In the genomic region with DNA sequence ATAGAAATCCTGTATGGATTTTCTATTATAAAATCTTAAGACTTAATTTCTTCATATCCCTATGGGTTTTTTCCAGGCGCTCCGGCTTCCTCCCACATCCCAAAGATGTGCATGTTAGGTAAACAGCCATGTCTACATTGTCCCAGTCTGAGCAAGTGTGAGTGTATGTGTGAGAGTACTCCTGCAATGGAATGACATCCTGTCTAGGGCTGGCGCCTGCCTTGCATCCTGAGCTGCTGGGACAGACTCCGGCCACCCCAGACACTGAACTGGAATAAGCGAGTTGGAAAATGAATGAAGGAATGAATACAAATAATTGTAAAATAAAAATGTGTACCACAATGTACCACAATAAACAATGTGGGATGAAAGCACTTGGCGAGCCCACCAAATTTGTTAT, we compare ENCODE assay signal across 2 cellular contexts.
TF ChIP-seq lines count a peak whose summit lies in the region.

No MANE protein-coding gene starts in this region.

TF ChIP-seq in IMR-90, 13 proteins besides CTCF, POLR2A, EP300 and RAD21:
- TF ChIP-seq MXI1 (IDR thresholded peaks at IDR 0.05; ENCODE audit: borderline replicate concordance, low read depth, low read length) (no peak), CHD1 (IDR thresholded peaks at IDR 0.05; ENCODE audit: low read depth, low read length) (no peak)
- TF ChIP-seq, protein P1, sequence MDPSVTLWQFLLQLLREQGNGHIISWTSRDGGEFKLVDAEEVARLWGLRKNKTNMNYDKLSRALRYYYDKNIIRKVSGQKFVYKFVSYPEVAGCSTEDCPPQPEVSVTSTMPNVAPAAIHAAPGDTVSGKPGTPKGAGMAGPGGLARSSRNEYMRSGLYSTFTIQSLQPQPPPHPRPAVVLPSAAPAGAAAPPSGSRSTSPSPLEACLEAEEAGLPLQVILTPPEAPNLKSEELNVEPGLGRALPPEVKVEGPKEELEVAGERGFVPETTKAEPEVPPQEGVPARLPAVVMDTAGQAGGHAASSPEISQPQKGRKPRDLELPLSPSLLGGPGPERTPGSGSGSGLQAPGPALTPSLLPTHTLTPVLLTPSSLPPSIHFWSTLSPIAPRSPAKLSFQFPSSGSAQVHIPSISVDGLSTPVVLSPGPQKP (IDR thresholded peaks at IDR 0.05; ENCODE audit: borderline replicate concordance, low read depth, low read length): no peak

TF ChIP-seq in WTC11, 78 proteins besides CTCF, POLR2A, EP300 and RAD21:
- TF ChIP-seq ZNF671 (CRISPR knock-in tag; IDR thresholded peaks at IDR 0.05) (no peak), CREB1 (CRISPR knock-in tag; IDR thresholded peaks at IDR 0.05) (no peak), ZNF138 (CRISPR knock-in tag; conservative IDR thresholded peaks at IDR 0.05) (no peak), ELF4 (CRISPR knock-in tag; IDR thresholded peaks at IDR 0.05; ENCODE audit: low read depth) (no peak), RELA (CRISPR knock-in tag; IDR thresholded peaks at IDR 0.05; ENCODE audit: borderline replicate concordance) (no peak), JUN (CRISPR knock-in tag; IDR thresholded peaks at IDR 0.05) (no peak), ZNF263 (CRISPR knock-in tag; IDR thresholded peaks at IDR 0.05; ENCODE audit: low read depth) (no peak), FOXK1 (CRISPR knock-in tag; IDR thresholded peaks at IDR 0.05) (no peak), SOX15 (CRISPR knock-in tag; IDR thresholded peaks at IDR 0.05) (no peak), IRF2 (CRISPR knock-in tag; IDR thresholded peaks at IDR 0.05; ENCODE audit: borderline replicate concordance, low read depth) (no peak), HMGA2 (CRISPR knock-in tag; IDR thresholded peaks at IDR 0.05) (no peak), NFATC4 (CRISPR knock-in tag; IDR thresholded peaks at IDR 0.05) (no peak), ZNF219 (CRISPR knock-in tag; IDR thresholded peaks at IDR 0.05; ENCODE audit: borderline replicate concordance) (no peak)
- TF ChIP-seq, protein P2, sequence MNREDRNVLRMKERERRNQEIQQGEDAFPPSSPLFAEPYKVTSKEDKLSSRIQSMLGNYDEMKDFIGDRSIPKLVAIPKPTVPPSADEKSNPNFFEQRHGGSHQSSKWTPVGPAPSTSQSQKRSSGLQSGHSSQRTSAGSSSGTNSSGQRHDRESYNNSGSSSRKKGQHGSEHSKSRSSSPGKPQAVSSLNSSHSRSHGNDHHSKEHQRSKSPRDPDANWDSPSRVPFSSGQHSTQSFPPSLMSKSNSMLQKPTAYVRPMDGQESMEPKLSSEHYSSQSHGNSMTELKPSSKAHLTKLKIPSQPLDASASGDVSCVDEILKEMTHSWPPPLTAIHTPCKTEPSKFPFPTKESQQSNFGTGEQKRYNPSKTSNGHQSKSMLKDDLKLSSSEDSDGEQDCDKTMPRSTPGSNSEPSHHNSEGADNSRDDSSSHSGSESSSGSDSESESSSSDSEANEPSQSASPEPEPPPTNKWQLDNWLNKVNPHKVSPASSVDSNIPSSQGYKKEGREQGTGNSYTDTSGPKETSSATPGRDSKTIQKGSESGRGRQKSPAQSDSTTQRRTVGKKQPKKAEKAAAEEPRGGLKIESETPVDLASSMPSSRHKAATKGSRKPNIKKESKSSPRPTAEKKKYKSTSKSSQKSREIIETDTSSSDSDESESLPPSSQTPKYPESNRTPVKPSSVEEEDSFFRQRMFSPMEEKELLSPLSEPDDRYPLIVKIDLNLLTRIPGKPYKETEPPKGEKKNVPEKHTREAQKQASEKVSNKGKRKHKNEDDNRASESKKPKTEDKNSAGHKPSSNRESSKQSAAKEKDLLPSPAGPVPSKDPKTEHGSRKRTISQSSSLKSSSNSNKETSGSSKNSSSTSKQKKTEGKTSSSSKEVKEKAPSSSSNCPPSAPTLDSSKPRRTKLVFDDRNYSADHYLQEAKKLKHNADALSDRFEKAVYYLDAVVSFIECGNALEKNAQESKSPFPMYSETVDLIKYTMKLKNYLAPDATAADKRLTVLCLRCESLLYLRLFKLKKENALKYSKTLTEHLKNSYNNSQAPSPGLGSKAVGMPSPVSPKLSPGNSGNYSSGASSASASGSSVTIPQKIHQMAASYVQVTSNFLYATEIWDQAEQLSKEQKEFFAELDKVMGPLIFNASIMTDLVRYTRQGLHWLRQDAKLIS (CRISPR knock-in tag; IDR thresholded peaks at IDR 0.05; ENCODE audit: borderline replicate concordance): no peak
- TF ChIP-seq, protein P3, sequence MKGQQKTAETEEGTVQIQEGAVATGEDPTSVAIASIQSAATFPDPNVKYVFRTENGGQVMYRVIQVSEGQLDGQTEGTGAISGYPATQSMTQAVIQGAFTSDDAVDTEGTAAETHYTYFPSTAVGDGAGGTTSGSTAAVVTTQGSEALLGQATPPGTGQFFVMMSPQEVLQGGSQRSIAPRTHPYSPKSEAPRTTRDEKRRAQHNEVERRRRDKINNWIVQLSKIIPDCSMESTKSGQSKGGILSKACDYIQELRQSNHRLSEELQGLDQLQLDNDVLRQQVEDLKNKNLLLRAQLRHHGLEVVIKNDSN (CRISPR knock-in tag; IDR thresholded peaks at IDR 0.05): no peak
- TF ChIP-seq, protein P4, sequence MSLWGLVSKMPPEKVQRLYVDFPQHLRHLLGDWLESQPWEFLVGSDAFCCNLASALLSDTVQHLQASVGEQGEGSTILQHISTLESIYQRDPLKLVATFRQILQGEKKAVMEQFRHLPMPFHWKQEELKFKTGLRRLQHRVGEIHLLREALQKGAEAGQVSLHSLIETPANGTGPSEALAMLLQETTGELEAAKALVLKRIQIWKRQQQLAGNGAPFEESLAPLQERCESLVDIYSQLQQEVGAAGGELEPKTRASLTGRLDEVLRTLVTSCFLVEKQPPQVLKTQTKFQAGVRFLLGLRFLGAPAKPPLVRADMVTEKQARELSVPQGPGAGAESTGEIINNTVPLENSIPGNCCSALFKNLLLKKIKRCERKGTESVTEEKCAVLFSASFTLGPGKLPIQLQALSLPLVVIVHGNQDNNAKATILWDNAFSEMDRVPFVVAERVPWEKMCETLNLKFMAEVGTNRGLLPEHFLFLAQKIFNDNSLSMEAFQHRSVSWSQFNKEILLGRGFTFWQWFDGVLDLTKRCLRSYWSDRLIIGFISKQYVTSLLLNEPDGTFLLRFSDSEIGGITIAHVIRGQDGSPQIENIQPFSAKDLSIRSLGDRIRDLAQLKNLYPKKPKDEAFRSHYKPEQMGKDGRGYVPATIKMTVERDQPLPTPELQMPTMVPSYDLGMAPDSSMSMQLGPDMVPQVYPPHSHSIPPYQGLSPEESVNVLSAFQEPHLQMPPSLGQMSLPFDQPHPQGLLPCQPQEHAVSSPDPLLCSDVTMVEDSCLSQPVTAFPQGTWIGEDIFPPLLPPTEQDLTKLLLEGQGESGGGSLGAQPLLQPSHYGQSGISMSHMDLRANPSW (CRISPR knock-in tag; conservative IDR thresholded peaks at IDR 0.05; ENCODE audit: low read depth): no peak
- TF ChIP-seq, protein P5, sequence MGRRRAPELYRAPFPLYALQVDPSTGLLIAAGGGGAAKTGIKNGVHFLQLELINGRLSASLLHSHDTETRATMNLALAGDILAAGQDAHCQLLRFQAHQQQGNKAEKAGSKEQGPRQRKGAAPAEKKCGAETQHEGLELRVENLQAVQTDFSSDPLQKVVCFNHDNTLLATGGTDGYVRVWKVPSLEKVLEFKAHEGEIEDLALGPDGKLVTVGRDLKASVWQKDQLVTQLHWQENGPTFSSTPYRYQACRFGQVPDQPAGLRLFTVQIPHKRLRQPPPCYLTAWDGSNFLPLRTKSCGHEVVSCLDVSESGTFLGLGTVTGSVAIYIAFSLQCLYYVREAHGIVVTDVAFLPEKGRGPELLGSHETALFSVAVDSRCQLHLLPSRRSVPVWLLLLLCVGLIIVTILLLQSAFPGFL (CRISPR knock-in tag; IDR thresholded peaks at IDR 0.05; ENCODE audit: borderline replicate concordance): no peak
